Comparison of ENCODE assay signal across 4 cellular contexts in genomic region chr1:89218941-89219340, GRCh38. TPM values are rescaled to one million over a fixed set of nuclear protein-coding genes. Genes with fewer than 3 reads are reported as not detected.
"Had no signal": no experiment of that assay in that cellular context is flagged by ENCODE, and none has a peak within 500 bp of the region (broad histone marks: within the 10 kb centered on the region; RNA-seq: fewer than 3 reads in every experiment).

No MANE protein-coding gene starts in this region.

RNA-seq across cellular contexts. Expression of gene GBP4, which starts 20.2 kb away (rescaled TPM):
- total RNA-seq: H1, H9 had no signal
- polyA plus RNA-seq: GM23338 had no signal

RNA-seq across cellular contexts. Expression of gene GBP7, which starts 43.1 kb away (rescaled TPM):
- total RNA-seq: GM23338, H1, H9, HT-29 had no signal
- polyA plus RNA-seq: GM23338, H1 had no signal

RNA-seq across cellular contexts. Expression of gene GBP5, which starts 53.7 kb away (rescaled TPM):
- total RNA-seq: GM23338, H1, H9, HT-29 had no signal
- polyA plus RNA-seq: GM23338, H1 had no signal
